ENCODE assay signal across 26 cellular contexts in genomic region chr9:82729991-82730390, GRCh38.
"Had no signal": no experiment of that assay in that cellular context is flagged by ENCODE, and none has a peak within 500 bp of the region (broad histone marks: within the 10 kb centered on the region; RNA-seq: fewer than 3 reads in every experiment).

No MANE protein-coding gene starts in this region.

- H3K27ac ChIP-seq: adrenal gland, body of pancreas, esophagus muscularis mucosa, foreskin keratinocyte, gastroesophageal sphincter, heart right ventricle had no signal

- DNase-seq: activated CD4-positive, alpha-beta memory T cell treated with anti-CD3 and anti-CD28 coated beads, Interleukin-2, amount 10 ng/mL, durations not matched to agents 7 days and 5 days; activated CD4-positive, alpha-beta T cell treated with anti-CD3 and anti-CD28 coated beads for 1 hour; activated CD4-positive, alpha-beta T cell treated with anti-CD3 and anti-CD28 coated beads for 4 hours; activated CD4-positive, alpha-beta T cell treated with anti-CD3 and anti-CD28 coated beads, Interleukin-2, amount 10 ng/mL, durations not matched to agents 7 days and 5 days; activated CD4-positive, alpha-beta T cell treated with anti-CD3 and anti-CD28 coated beads, Interleukin-2, amount 50 U/mL, for 4 hours; activated effector memory CD4-positive, alpha-beta T cell treated with anti-CD3 and anti-CD28 coated beads, Interleukin-2, amount 50 U/mL, for 16 hours; activated naive CD4-positive, alpha-beta T cell treated with anti-CD3 and anti-CD28 coated beads for 36 hours; activated naive CD8-positive, alpha-beta T cell treated with anti-CD3 and anti-CD28 coated beads for 36 hours; activated naive CD8-positive, alpha-beta T cell treated with anti-CD3 and anti-CD28 coated beads, Interleukin-2, amount 50 U/mL, for 24 hours; activated T-cell treated with anti-CD3 and anti-CD28 coated beads, Interleukin-2, amount 50 U/mL, for 48 hours; adrenal gland; amygdala; aorta; body of pancreas; caudate nucleus; cortex of kidney; dermis blood vessel endothelial cell; effector CD4-positive, alpha-beta T cell; effector memory CD8-positive, alpha-beta T cell; erythroblast; foreskin keratinocyte; heart right ventricle; hippocampal formation; T-helper 2 cell had no signal

- H3K9me3 ChIP-seq: adrenal gland, body of pancreas, esophagus muscularis mucosa, gastroesophageal sphincter, heart right ventricle had no signal

- H3K4me1 ChIP-seq: adrenal gland, body of pancreas, esophagus muscularis mucosa, foreskin keratinocyte, gastroesophageal sphincter, heart right ventricle had no signal

- H3K36me3 ChIP-seq: adrenal gland, esophagus muscularis mucosa, gastroesophageal sphincter, heart right ventricle had no signal

- ATAC-seq: activated naive CD8-positive, alpha-beta T cell treated with anti-CD3 and anti-CD28 coated beads, Interleukin-2, amount 50 U/mL, for 24 hours; body of pancreas; effector memory CD8-positive, alpha-beta T cell; foreskin keratinocyte; gastroesophageal sphincter; heart right ventricle had no signal

- H3K27me3 ChIP-seq: adrenal gland, body of pancreas, esophagus muscularis mucosa, foreskin keratinocyte, gastroesophageal sphincter, heart right ventricle had no signal

- H3K4me3 ChIP-seq: adrenal gland, body of pancreas, esophagus muscularis mucosa, gastroesophageal sphincter, heart right ventricle had no signal
